In genomic region chr10:72337039-72337629, GRCh38 we compare ENCODE assay signal across 1 cellular context.
TF ChIP-seq lines count a peak whose summit lies in the region.

No MANE protein-coding gene starts in this region.

TF ChIP-seq in H1, 55 proteins besides CTCF, POLR2A, EP300 and RAD21:
- TF ChIP-seq TCF12 (IDR thresholded peaks at IDR 0.05; ENCODE audit: low read depth, low read length) (no peak), CEBPB (IDR thresholded peaks at IDR 0.05; ENCODE audit: low read depth, low read length) (peak; percentile 2; the same call in 1 of the 2 replicates), TBP (IDR thresholded peaks at IDR 0.05; ENCODE audit: low read depth, low read length) (0 out of 2 replicates have a peak, but pooled peaks have one; percentile 23), EGR1 (IDR thresholded peaks at IDR 0.05; ENCODE audit: borderline replicate concordance, low read depth, low read length) (no peak)
TF ChIP-seq in H1: peak in this region for 2.
